ENCODE assay signal across 8 cellular contexts in the genomic region with DNA sequence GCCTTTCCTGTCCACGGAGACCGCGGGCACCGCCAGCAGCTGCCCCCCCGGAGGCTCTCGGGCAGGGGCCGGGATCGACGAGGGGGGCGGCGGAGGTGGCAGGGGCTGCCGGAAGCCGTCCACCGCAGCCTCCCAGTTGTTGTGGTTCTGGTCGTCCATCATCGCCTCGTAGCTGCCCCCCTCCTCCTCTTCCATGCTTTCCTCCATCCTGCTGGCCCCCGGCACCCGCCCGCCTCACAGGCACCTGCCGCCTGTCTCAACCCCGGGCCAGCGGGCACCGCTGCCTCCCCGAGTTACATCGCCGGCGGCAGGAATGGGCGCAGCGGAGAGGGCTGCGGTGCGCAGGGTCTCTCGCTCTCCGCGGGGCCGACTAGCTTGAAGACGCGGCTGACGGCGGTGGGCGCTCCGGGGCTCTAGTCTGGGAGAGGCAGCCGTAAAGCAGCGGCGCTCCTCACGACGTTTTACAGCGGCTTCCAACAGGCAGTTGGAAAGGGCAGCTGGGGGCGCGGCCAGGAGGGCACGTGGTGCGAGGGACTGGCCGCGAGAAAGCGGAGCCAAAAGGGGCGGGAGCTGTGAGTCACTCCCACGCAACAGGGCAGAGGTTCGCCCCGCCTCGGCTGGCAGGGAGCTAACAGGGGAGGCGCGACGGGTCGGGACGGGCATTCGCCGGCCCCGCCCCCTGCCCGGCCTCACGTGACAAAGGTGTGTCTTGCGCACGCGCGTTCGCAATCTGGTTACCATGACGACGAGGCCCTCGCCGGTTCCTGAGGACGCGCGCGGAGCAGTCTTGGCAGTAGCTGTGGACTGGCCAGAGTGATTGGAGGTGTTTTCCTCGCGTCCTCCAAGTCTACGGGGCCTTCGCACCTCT. TPM values are rescaled to one million over a fixed set of nuclear protein-coding genes. Genes with fewer than 3 reads are reported as not detected.
DNase-seq lines count a peak whose midpoint lies in the region; ATAC-seq and TF ChIP-seq lines count a peak whose summit lies in the region.

A gene (minus strand): TSS at position 415 of the 868 bp plus-strand sequence. CDS start 208 bp downstream, at position 207.

- intact Hi-C loops in left lung (cut with DNase I), result no loop called here

- no peaks in the 10 kb centered on the region for H3K27me3 ChIP-seq in left lung

- no peaks in the 10 kb centered on the region for H3K36me3 ChIP-seq in left lung

- no peaks in the 10 kb centered on the region for H3K9me3 ChIP-seq in left lung

- H3K27ac ChIP-seq in left lung, result peak within 1 kb of the TSS; percentile 84 to 85

- DNase-seq in C1 segment of cervical spinal cord (lab: John Stamatoyannopoulos, UW) (peak; percentile 86 to 100 (median 99)), NCI-H748 treated with DMSO at 0.1 percent for 48 hours (lab: John Stamatoyannopoulos, UW) (peak; percentile 93), dermis blood vessel endothelial cell (peak; percentile 100), left lung (peak; percentile 100)
- peak; percentile 98 to 99 for DNase-seq in activated CD4-positive, alpha-beta T cell treated with anti-CD3 and anti-CD28 coated beads, Interleukin-2, amount 50 U/mL, for 24 hours (ENCODE audit: low read depth in 1 of 2, low spot score in 1 of 2)
- peak; percentile 98 for DNase-seq in stimulated activated CD4-positive, alpha-beta T cell treated with anti-CD3 and anti-CD28 coated beads, Interleukin-2, amount 100 ng/mL, for 48 hours

- peaks cover 8 to 32% of the 10 kb centered on the region in 2 donors for H3K4me1 ChIP-seq in left lung

- H3K4me3 ChIP-seq in left lung, result peak within 1 kb of the TSS; percentile 83 to 93

- TF ChIP-seq CTCF in left lung (IDR thresholded peaks at IDR 0.05), result no peak

- ATAC-seq in GM19372 (IDR thresholded peaks at IDR 0.05; ENCODE audit: low read depth, unreplicated experiment) (peak; percentile 92), HG03558 (IDR thresholded peaks at IDR 0.05; ENCODE audit: extremely low read depth, unreplicated experiment) (peak; percentile 90), left lung (peak; percentile 98)

RNA-seq across cellular contexts. Expression of the gene that starts here (rescaled TPM):
- total RNA-seq in dermis blood vessel endothelial cell (33.4 and 39.0 TPM in 2 replicates), left lung (10 to 100 TPM; 35.1 to 38.2 TPM)

Comparison
In these comparisons a context has a peak if more than half of its experiments do, and no peak if none do; other contexts are left out.
1. Peak in every context shown above with its lines: DNase-seq, ATAC-seq, H3K4me3 ChIP-seq and H3K27ac ChIP-seq.